In genomic region chr2:10119027-10119325, GRCh38 we compare ENCODE assay signal across 2 cellular contexts.
TF ChIP-seq lines count a peak whose summit lies in the region.

No MANE protein-coding gene starts in this region.

TF ChIP-seq in HepG2, 621 proteins besides CTCF, POLR2A, EP300 and RAD21 (continues in another document):
- TF ChIP-seq ZNF382 (CRISPR knock-in tag; IDR thresholded peaks at IDR 0.05; ENCODE audit: borderline replicate concordance) (no peak), ZBTB42 (CRISPR knock-in tag; IDR thresholded peaks at IDR 0.05) (no peak), RBM39 (IDR thresholded peaks at IDR 0.05; ENCODE audit: low read depth, low read length, poor library complexity, severe bottlenecking) (no peak), ZNF777 (CRISPR knock-in tag; IDR thresholded peaks at IDR 0.05) (no peak), TEAD3 (CRISPR knock-in tag; optimal IDR thresholded peaks at IDR 0.05; ENCODE audit: borderline replicate concordance) (peak; percentile 21), FOXC1 (CRISPR knock-in tag; IDR thresholded peaks at IDR 0.05; ENCODE audit: borderline replicate concordance) (no peak), ZNF841 (CRISPR knock-in tag; IDR thresholded peaks at IDR 0.05; ENCODE audit: borderline replicate concordance) (no peak), MED1 (CRISPR knock-in tag; IDR thresholded peaks at IDR 0.05) (peak; percentile 29; the same call in 1 of the 2 replicates), ZNF687 (CRISPR knock-in tag; IDR thresholded peaks at IDR 0.05) (no peak), ZNF770 (CRISPR knock-in tag; IDR thresholded peaks at IDR 0.05) (no peak), PCBP1 (IDR thresholded peaks at IDR 0.05; ENCODE audit: borderline replicate concordance, low read depth, low read length) (no peak), BCL6 (CRISPR knock-in tag; IDR thresholded peaks at IDR 0.05) (peak; percentile 63), ZBTB49 (CRISPR knock-in tag; IDR thresholded peaks at IDR 0.05; ENCODE audit: borderline replicate concordance) (no peak), ZFX (CRISPR knock-in tag; IDR thresholded peaks at IDR 0.05; ENCODE audit: low read depth) (peak; percentile 39), CENPT (CRISPR knock-in tag; IDR thresholded peaks at IDR 0.05; ENCODE audit: low read depth) (no peak), GTF2F1 (IDR thresholded peaks at IDR 0.05; ENCODE audit: low read length) (no peak), MBNL3 (CRISPR knock-in tag; conservative IDR thresholded peaks at IDR 0.05) (no peak), ZNF512B (CRISPR knock-in tag; IDR thresholded peaks at IDR 0.05; ENCODE audit: borderline replicate concordance) (no peak)

TF ChIP-seq in HEK293T, 16 proteins besides CTCF, POLR2A, EP300 and RAD21:
- no peak for TF ChIP-seq NFRKB (IDR thresholded peaks at IDR 0.05)
- no peak for TF ChIP-seq LEF1 (IDR thresholded peaks at IDR 0.05; ENCODE audit: borderline replicate concordance)
- TF ChIP-seq ZNF384 (IDR thresholded peaks at IDR 0.05) = no peak
- no peak for TF ChIP-seq SP1 (IDR thresholded peaks at IDR 0.05)
- TF ChIP-seq FOXM1 (IDR thresholded peaks at IDR 0.05; ENCODE audit: borderline replicate concordance) = no peak
- TF ChIP-seq CTBP1 (IDR thresholded peaks at IDR 0.05; ENCODE audit: borderline replicate concordance) = no peak
- TF ChIP-seq ELF4 (IDR thresholded peaks at IDR 0.05) = no peak
- TF ChIP-seq FOXK2 (IDR thresholded peaks at IDR 0.05) = no peak
- TF ChIP-seq L3MBTL2 (conservative IDR thresholded peaks at IDR 0.05) = no peak
- no peak for TF ChIP-seq TARDBP (IDR thresholded peaks at IDR 0.05)
- TF ChIP-seq FOXA1 (IDR thresholded peaks at IDR 0.05) = no peak
- TF ChIP-seq HDGF (IDR thresholded peaks at IDR 0.05; ENCODE audit: borderline replicate concordance) = no peak
- TF ChIP-seq PKNOX1 (IDR thresholded peaks at IDR 0.05) = no peak
- TF ChIP-seq SUZ12 (IDR thresholded peaks at IDR 0.05) = no peak
- no peak for TF ChIP-seq BHLHE40 (IDR thresholded peaks at IDR 0.05; ENCODE audit: borderline replicate concordance)
- no peak for TF ChIP-seq ARNT (IDR thresholded peaks at IDR 0.05)
